In the genomic region with DNA sequence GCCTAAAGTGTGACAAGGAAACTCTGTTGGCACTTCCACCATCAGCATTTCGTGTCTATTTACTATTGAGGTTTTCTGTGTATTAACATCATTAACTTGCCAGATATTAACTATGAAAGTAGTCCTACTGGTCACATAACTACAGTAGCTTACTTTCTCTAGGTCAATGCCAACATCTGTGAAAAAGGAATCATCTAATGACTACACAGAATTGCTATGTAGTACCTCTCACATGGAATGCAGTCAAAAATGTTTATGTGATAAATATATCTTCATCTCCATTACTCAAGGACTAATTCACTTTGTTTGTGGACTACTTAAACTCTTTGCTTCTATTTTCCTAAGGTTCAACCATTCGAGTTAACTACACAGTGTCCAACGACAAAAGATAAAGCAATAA, we compare ENCODE assay signal across 2 cellular contexts.
TF ChIP-seq lines count a peak whose summit lies in the region.

No MANE protein-coding gene starts in this region.

TF ChIP-seq in SK-N-SH treated with all-trans-retinoic acid at 6 μM for 48 hours, 23 proteins besides CTCF, POLR2A, EP300 and RAD21:
- no peak for TF ChIP-seq CSRNP3 (CRISPR knock-in tag; IDR thresholded peaks at IDR 0.05)
- no peak for TF ChIP-seq ZC3H10 (CRISPR knock-in tag; IDR thresholded peaks at IDR 0.05)
- TF ChIP-seq ISL1 (CRISPR knock-in tag; IDR thresholded peaks at IDR 0.05): peak; percentile 37; the same call in 1 of the 2 replicates

TF ChIP-seq in SK-N-SH, 30 proteins besides CTCF, POLR2A, EP300 and RAD21 (continued from another document):
- TF ChIP-seq MAX (IDR thresholded peaks at IDR 0.05; ENCODE audit: low read depth): no peak
- TF ChIP-seq GATA2 (CRISPR knock-in tag; IDR thresholded peaks at IDR 0.05): no peak
- TF ChIP-seq EZH2phosphoT487 (IDR thresholded peaks at IDR 0.05; ENCODE audit: borderline replicate concordance, low read depth): no peak
- TF ChIP-seq POLR2AphosphoS5 (IDR thresholded peaks at IDR 0.05; ENCODE audit: low read depth, low read length): no peak
- no peak for TF ChIP-seq NRF1 (IDR thresholded peaks at IDR 0.05; ENCODE audit: low read depth, low read length)
- no peak for TF ChIP-seq IRF3 (IDR thresholded peaks at IDR 0.05; ENCODE audit: low read depth, low read length)
- TF ChIP-seq, protein P1, sequence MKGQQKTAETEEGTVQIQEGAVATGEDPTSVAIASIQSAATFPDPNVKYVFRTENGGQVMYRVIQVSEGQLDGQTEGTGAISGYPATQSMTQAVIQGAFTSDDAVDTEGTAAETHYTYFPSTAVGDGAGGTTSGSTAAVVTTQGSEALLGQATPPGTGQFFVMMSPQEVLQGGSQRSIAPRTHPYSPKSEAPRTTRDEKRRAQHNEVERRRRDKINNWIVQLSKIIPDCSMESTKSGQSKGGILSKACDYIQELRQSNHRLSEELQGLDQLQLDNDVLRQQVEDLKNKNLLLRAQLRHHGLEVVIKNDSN (IDR thresholded peaks at IDR 0.05; ENCODE audit: borderline replicate concordance, low read depth): no peak
- TF ChIP-seq RCOR1 (IDR thresholded peaks at IDR 0.05; ENCODE audit: low read length): no peak
- no peak for TF ChIP-seq REST (IDR thresholded peaks at IDR 0.05; ENCODE audit: low read depth, low read length)
